8 cellular contexts compared by ENCODE assay signal in the genomic region with DNA sequence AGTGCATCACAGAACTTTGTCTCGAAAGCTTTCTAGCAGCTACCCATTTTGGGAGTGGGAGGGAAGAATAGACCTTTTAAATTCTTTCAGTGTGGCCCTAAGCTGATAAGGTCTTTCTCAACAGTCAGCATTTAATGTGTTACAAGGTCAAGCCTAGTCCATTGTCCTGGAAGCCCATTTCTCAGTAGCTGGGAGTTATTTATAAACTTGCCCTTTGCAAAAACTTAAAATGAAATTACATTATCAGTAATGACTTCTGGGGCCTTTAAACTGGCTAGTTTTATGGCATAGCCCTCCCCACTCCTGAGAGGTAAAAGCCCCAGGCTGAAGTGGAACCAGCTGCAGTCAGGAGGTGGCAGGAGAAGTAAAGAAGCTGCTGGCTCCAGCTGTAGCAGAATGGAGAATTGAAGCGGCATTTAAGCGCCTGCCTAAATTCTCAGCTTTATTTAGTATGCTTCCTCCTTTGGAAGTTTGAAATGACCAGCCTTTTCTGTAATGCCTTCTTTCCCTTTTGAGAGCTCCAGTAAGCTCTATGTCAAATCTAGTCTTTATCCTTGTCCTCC. TPM values are rescaled to one million over a fixed set of nuclear protein-coding genes. Genes with fewer than 3 reads are reported as not detected.
A peak's percentile ranks its signal among the peaks of the same experiment; 100 is the strongest.
DNase-seq lines count a peak whose midpoint lies in the region; ATAC-seq and TF ChIP-seq lines count a peak whose summit lies in the region.
"Had no signal": no experiment of that assay in that cellular context is flagged by ENCODE, and none has a peak within 500 bp of the region (broad histone marks: within the 10 kb centered on the region; RNA-seq: fewer than 3 reads in every experiment).

No MANE protein-coding gene starts in this region.

- ATAC-seq in left ventricle myocardium superior = peak; percentile 81
- ATAC-seq in GM21528 (IDR thresholded peaks at IDR 0.05; ENCODE audit: low FRiP score, unreplicated experiment) = no peak

- DNase-seq in DMS79 treated with DMSO at 0.1 percent for 48 hours (lab: John Stamatoyannopoulos, UW) (peak; percentile 7), DMS79 (lab: John Stamatoyannopoulos, UW) (no peak), left ventricle myocardium superior (no peak), type B pancreatic cell (ENCODE audit: extremely low spot score, unreplicated experiment) (no peak), immature natural killer cell (no peak)

- TF ChIP-seq CTCF in type B pancreatic cell (conservative IDR thresholded peaks at IDR 0.05) = peak; percentile 14

- no peaks in the 10 kb centered on the region for H3K27me3 Mint-ChIP-seq in type B pancreatic cell
- H3K27me3 Mint-ChIP-seq in immature natural killer cell (ENCODE audit: low read depth in 3 of 3) = peaks cover 0 to 1% (median 0%) of the 10 kb centered on the region in 3 donors

- H3K4me3 Mint-ChIP-seq in type B pancreatic cell = peak overlapping the region; percentile 24
- H3K4me3 Mint-ChIP-seq in immature natural killer cell = no peak overlapping the region

- H3K27ac Mint-ChIP-seq in type B pancreatic cell (peak overlapping the region; percentile 70), immature natural killer cell (peak overlapping the region in 2 of 6 donors; percentile 2 to 66)

- no peaks in the 10 kb centered on the region for H3K9me3 Mint-ChIP-seq in type B pancreatic cell
- H3K9me3 Mint-ChIP-seq in immature natural killer cell = no peaks in the 10 kb centered on the region

- H3K36me3 Mint-ChIP-seq in type B pancreatic cell = peaks cover 21% of the 10 kb centered on the region
- peaks cover 9 to 25% (median 12%) of the 10 kb centered on the region in 3 donors for H3K36me3 Mint-ChIP-seq in immature natural killer cell

- H3K4me1 Mint-ChIP-seq in type B pancreatic cell (ENCODE audit: unreplicated experiment) = peaks cover 54% of the 10 kb centered on the region
- H3K4me1 Mint-ChIP-seq in immature natural killer cell = peaks cover 15 to 32% of the 10 kb centered on the region in 2 donors

- intact Hi-C loops in left ventricle myocardium superior (cut with micrococcal nuclease) = no loop called here

RNA-seq across cellular contexts. Expression of gene COPZ1, which starts 12.4 kb away (rescaled TPM):
- total RNA-seq in left ventricle myocardium superior = 114 TPM
- 196 and 229 TPM in 2 replicates for total RNA-seq in type B pancreatic cell (ENCODE audit: low replicate concordance)
- 100 to 1,000 TPM; 202 to 341 (median 202) TPM for polyA plus RNA-seq in immature natural killer cell

RNA-seq across cellular contexts. Expression of gene GPR84, which starts 26.9 kb away (rescaled TPM):
- total RNA-seq in left ventricle myocardium superior = not detected
- not detected in 2 replicates for total RNA-seq in type B pancreatic cell (ENCODE audit: low replicate concordance)
- not detected for polyA plus RNA-seq in immature natural killer cell
- total RNA-seq: SK-MEL-5 had no signal

RNA-seq across cellular contexts. Expression of gene NFE2, which starts 36.5 kb away (rescaled TPM):
- 0.74 TPM for total RNA-seq in left ventricle myocardium superior
- total RNA-seq in type B pancreatic cell (ENCODE audit: low replicate concordance) = 0.24 and 0.65 TPM in 2 replicates
- 1 to 10 TPM; 1.6 to 3.6 (median 2.0) TPM for polyA plus RNA-seq in immature natural killer cell
- total RNA-seq: lung microvascular endothelial cell had no signal

RNA-seq across cellular contexts. Expression of gene ZNF385A, which starts 47.2 kb away (rescaled TPM):
- 7.7 TPM for total RNA-seq in left ventricle myocardium superior
- 29.5 and 47.3 TPM in 2 replicates for total RNA-seq in type B pancreatic cell (ENCODE audit: low replicate concordance)
- 1 to 10 TPM; 1.8 to 2.7 (median 2.2) TPM for polyA plus RNA-seq in immature natural killer cell

RNA-seq across cellular contexts. Expression of gene HNRNPA1, which starts 56.8 kb away (rescaled TPM):
- total RNA-seq in left ventricle myocardium superior (450 TPM), type B pancreatic cell (ENCODE audit: low replicate concordance) (1,366 and 2,469 TPM in 2 replicates)
- 100 to 1,000 TPM; 512 to 669 (median 601) TPM for polyA plus RNA-seq in immature natural killer cell
